17 cellular contexts compared by ENCODE assay signal in genomic region chr9:82560457-82560904, GRCh38.
DNase-seq lines count a peak whose midpoint lies in the region; ATAC-seq and TF ChIP-seq lines count a peak whose summit lies in the region.
"Had no signal": no experiment of that assay in that cellular context is flagged by ENCODE, and none has a peak within 500 bp of the region (broad histone marks: within the 10 kb centered on the region; RNA-seq: fewer than 3 reads in every experiment).

No MANE protein-coding gene starts in this region.

- 74% methylated on average over 8 of the region's 9 CpGs for WGBS in SK-N-SH (ENCODE audit: low lambda C conversion rate)

- POLR2A ChIA-PET in SK-N-SH (lab: Yijun Ruan, JAX): no interaction called here

- DNase-seq in SK-N-SH (no peak), NCI-H510A (lab: John Stamatoyannopoulos, UW) (peak; percentile 42), left lobe of liver (ENCODE audit: low spot score) (peak; percentile 83), upper lobe of right lung (peak; percentile 67)
- DNase-seq: activated CD4-positive, alpha-beta T cell treated with anti-CD3 and anti-CD28 coated beads for 4 hours; activated naive CD4-positive, alpha-beta T cell treated with anti-CD3 and anti-CD28 coated beads for 36 hours; CD4-positive, CD25-positive, alpha-beta regulatory T cell; foreskin melanocyte; SJCRH30; T-helper 9 cell had no signal

- 0 out of 2 replicates have a peak, but pooled peaks have one; percentile 10 for TF ChIP-seq RAD21 in SK-N-SH (IDR thresholded peaks at IDR 0.05; ENCODE audit: low read length)

- H3K4me2 ChIP-seq in SK-N-SH: no peak overlapping the region
- H3K4me2 ChIP-seq: A549, KMS-11 had no signal

- TF ChIP-seq EP300 in SK-N-SH (IDR thresholded peaks at IDR 0.05; ENCODE audit: borderline replicate concordance in 1 of 2, low read depth in 1 of 2, low read length in 1 of 2): no peak

- H3F3A ChIP-seq in SK-N-SH (replicated peaks; ENCODE audit: insufficient read depth): no peaks in the 10 kb centered on the region

- H3K4me3 ChIP-seq in SK-N-SH (ENCODE audit: low read depth in 2 of 2, low read length in 1 of 2): no peak overlapping the region
- no peak overlapping the region for H3K4me3 ChIP-seq in upper lobe of right lung
- H3K4me3 ChIP-seq: A549, SJCRH30, vagina had no signal

- H3K9me2 ChIP-seq in SK-N-SH: no peaks in the 10 kb centered on the region

- no peaks in the 10 kb centered on the region for H3K36me3 ChIP-seq in SK-N-SH (replicated peaks in 1 of 2; ENCODE audit: control insufficient read depth in 1 of 2, insufficient read depth in 2 of 2, low read length in 1 of 2)
- no peaks in the 10 kb centered on the region for H3K36me3 ChIP-seq in upper lobe of right lung
- H3K36me3 ChIP-seq: SJCRH30, vagina had no signal

- no peaks in the 10 kb centered on the region for H3K9me3 ChIP-seq in SK-N-SH
- no peaks in the 10 kb centered on the region for H3K9me3 ChIP-seq in upper lobe of right lung
- H3K9me3 ChIP-seq: A549, SJCRH30, vagina had no signal

- H2AFZ ChIP-seq in SK-N-SH (ENCODE audit: low read depth): no peak overlapping the region

- intact Hi-C loops in upper lobe of right lung (cut with DNase I): no loop called here

- H3K27me3 ChIP-seq in SK-N-SH (ENCODE audit: insufficient read depth) (no peaks in the 10 kb centered on the region), upper lobe of right lung (no peaks in the 10 kb centered on the region)
- H3K27me3 ChIP-seq: SJCRH30, vagina had no signal

- H3K4me1 ChIP-seq in SK-N-SH (ENCODE audit: control insufficient read depth in 1 of 2, insufficient read depth in 2 of 2, low read depth in 1 of 2, low read length in 1 of 2) (peaks cover 0 to 9% of the 10 kb centered on the region in 2 experiments; a peak in 2 of 4 replicates), upper lobe of right lung (peaks cover 7% of the 10 kb centered on the region)
- H3K4me1 ChIP-seq: A549 had no signal

- H3K27ac ChIP-seq in SK-N-SH (ENCODE audit: low read depth in 2 of 2, low read length in 1 of 2) (peak overlapping the region in 1 of 2 experiments; percentile 9; a peak in 1 of 4 replicates), upper lobe of right lung (no peak overlapping the region)
- H3K27ac ChIP-seq: A549, KMS-11, SJCRH30, vagina had no signal

- H3K79me2 ChIP-seq in SK-N-SH (ENCODE audit: insufficient read depth): no peaks in the 10 kb centered on the region

- H4K20me1 ChIP-seq in SK-N-SH (ENCODE audit: insufficient read depth): no peaks in the 10 kb centered on the region

- H3K9ac ChIP-seq in SK-N-SH: no peak overlapping the region
- H3K9ac ChIP-seq: KMS-11 had no signal

- ATAC-seq in SK-N-SH treated with all-trans-retinoic acid at 6 μM for 48 hours: no peak
- ATAC-seq in left lobe of liver: peak; percentile 82
- ATAC-seq in upper lobe of right lung: peak; percentile 92
- no peak for ATAC-seq in HG02852 (IDR thresholded peaks at IDR 0.05; ENCODE audit: unreplicated experiment)
- no peak for ATAC-seq in HG02759 (IDR thresholded peaks at IDR 0.05; ENCODE audit: unreplicated experiment)
- ATAC-seq in HG02678 (IDR thresholded peaks at IDR 0.05; ENCODE audit: unreplicated experiment): no peak
- ATAC-seq: A549 had no signal

- CTCF ChIA-PET in SK-N-SH (lab: Yijun Ruan, JAX): interaction anchor here (0.9 to 1.5 kb wide), 3 partner anchors 11 to 46 kb away, joined by 3 to 4 read pairs (median 3); no protein-coding TSS in a partner anchor

- TF ChIP-seq CTCF in SK-N-SH (IDR thresholded peaks at IDR 0.05) (no peak), upper lobe of right lung (IDR thresholded peaks at IDR 0.05) (no peak)

TF ChIP-seq in SK-N-SH, 30 proteins besides CTCF, POLR2A, EP300 and RAD21 (continues in another document):
- no peak for TF ChIP-seq CHD2 (IDR thresholded peaks at IDR 0.05; ENCODE audit: low read length, partially characterized antibody)
- TF ChIP-seq ELF1 (IDR thresholded peaks at IDR 0.05): no peak
- no peak for TF ChIP-seq MXI1 (IDR thresholded peaks at IDR 0.05; ENCODE audit: low read depth, low read length)
- no peak for TF ChIP-seq IRF3 (IDR thresholded peaks at IDR 0.05; ENCODE audit: low read depth, low read length)
- no peak for TF ChIP-seq SMC3 (IDR thresholded peaks at IDR 0.05; ENCODE audit: low read depth, low read length)
- no peak for TF ChIP-seq JUND (IDR thresholded peaks at IDR 0.05)
- no peak for TF ChIP-seq GABPA (IDR thresholded peaks at IDR 0.05; ENCODE audit: low read depth)
- no peak for TF ChIP-seq NRF1 (IDR thresholded peaks at IDR 0.05; ENCODE audit: low read depth, low read length)
- no peak for TF ChIP-seq GATA2 (CRISPR knock-in tag; IDR thresholded peaks at IDR 0.05)
- no peak for TF ChIP-seq RXRA (IDR thresholded peaks at IDR 0.05; ENCODE audit: borderline replicate concordance, low read depth)
- TF ChIP-seq SIN3A (IDR thresholded peaks at IDR 0.05; ENCODE audit: borderline replicate concordance, low read depth, low read length): no peak
- no peak for TF ChIP-seq ZBTB33 (IDR thresholded peaks at IDR 0.05; ENCODE audit: borderline replicate concordance, low read depth)
- TF ChIP-seq POLR2AphosphoS5 (IDR thresholded peaks at IDR 0.05; ENCODE audit: low read depth, low read length): no peak
- no peak for TF ChIP-seq RCOR1 (IDR thresholded peaks at IDR 0.05; ENCODE audit: low read length)

TF ChIP-seq in SK-N-SH treated with all-trans-retinoic acid at 6 μM for 48 hours, 23 proteins besides CTCF, POLR2A, EP300 and RAD21:
- TF ChIP-seq GLIS3 (CRISPR knock-in tag; IDR thresholded peaks at IDR 0.05) (no peak), ZNF565 (CRISPR knock-in tag; conservative IDR thresholded peaks at IDR 0.05; ENCODE audit: low read depth) (no peak), ZFP30 (CRISPR knock-in tag; IDR thresholded peaks at IDR 0.05) (no peak), ZNF8 (CRISPR knock-in tag; IDR thresholded peaks at IDR 0.05) (no peak), OSR1 (CRISPR knock-in tag; IDR thresholded peaks at IDR 0.05) (no peak), TOX (CRISPR knock-in tag; IDR thresholded peaks at IDR 0.05; ENCODE audit: borderline replicate concordance) (no peak), PPARA (CRISPR knock-in tag; IDR thresholded peaks at IDR 0.05; ENCODE audit: borderline replicate concordance) (no peak), CREB5 (CRISPR knock-in tag; IDR thresholded peaks at IDR 0.05; ENCODE audit: low read depth) (no peak), RARB (CRISPR knock-in tag; IDR thresholded peaks at IDR 0.05) (no peak), ESRRG (CRISPR knock-in tag; IDR thresholded peaks at IDR 0.05) (no peak), SNAI2 (CRISPR knock-in tag; IDR thresholded peaks at IDR 0.05) (no peak), ZFP3 (CRISPR knock-in tag; IDR thresholded peaks at IDR 0.05) (no peak)
TF ChIP-seq in SK-N-SH treated with all-trans-retinoic acid at 6 μM for 48 hours: peak in this region for 0.

Comparison
In these comparisons a context has a peak if more than half of its experiments do, and no peak if none do; other contexts are left out.
1. ATAC-seq: peak in left lobe of liver (single experiment) and upper lobe of right lung (single experiment); none in SK-N-SH treated with all-trans-retinoic acid at 6 μM for 48 hours (single experiment), HG02852 (single experiment), HG02759 (single experiment) and HG02678 (single experiment).